In the genomic region with DNA sequence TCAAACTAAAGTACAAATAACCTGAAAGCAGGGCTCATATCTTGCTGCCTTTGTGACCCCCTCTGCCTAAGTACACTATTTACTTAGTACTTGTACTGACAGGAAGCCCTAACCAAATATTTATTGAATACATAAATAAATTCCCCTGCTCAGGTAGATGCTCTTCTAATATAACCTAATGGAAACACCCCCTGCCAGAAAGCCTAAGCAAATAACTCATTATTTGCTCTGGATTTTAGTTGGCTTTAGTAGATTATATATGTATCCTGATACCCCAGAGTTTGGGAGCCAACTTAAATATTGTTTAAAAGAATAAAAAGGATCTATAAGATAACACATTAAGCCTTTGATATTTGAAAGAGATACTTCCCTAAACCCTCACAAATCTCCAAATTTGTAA, we compare ENCODE assay signal across 15 cellular contexts.
"Had no signal": no experiment of that assay in that cellular context is flagged by ENCODE, and none has a peak within 500 bp of the region (broad histone marks: within the 10 kb centered on the region; RNA-seq: fewer than 3 reads in every experiment).

No MANE protein-coding gene starts in this region.

- H3K27ac ChIP-seq: epithelial cell of prostate, esophagus muscularis mucosa, gastrocnemius medialis, heart right ventricle, neutrophil had no signal

- DNase-seq: effector memory CD8-positive, alpha-beta T cell; gastrocnemius medialis; heart right ventricle; hypothalamus; kidney glomerular epithelial cell; mammary epithelial cell; naive thymus-derived CD4-positive, alpha-beta T cell; nephron progenitor cell; small intestine; stimulated activated CD4-positive, alpha-beta T cell treated with anti-CD3 and anti-CD28 coated beads, Interleukin-12 subunit alpha, Interleukin-12 subunit beta, amount 100 ng/mL, for 4 hours; stimulated activated naive CD4-positive, alpha-beta T cell treated with Interleukin-2 at 50 U/mL for 16 hours; trophoblast cell had no signal
